Comparison of ENCODE assay signal across 2 cellular contexts in the genomic region with DNA sequence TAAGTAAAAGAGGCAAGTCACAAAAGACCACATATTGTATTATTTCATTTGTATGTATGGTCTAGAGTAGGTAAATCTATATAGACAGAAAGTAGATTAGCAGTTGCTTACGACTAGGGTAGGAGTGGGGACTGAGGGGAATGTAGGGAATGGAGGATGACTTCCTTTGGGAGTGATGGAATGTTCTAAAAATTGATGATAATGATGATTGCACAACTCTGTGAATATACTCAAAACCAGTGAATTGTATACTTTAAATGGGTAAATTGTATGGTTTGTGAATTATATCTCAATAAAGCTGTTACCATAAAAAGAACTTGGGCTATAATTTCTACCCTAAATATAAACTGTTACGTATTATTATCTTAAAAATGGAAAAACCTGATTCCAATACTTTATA.
TF ChIP-seq lines count a peak whose summit lies in the region.

No MANE protein-coding gene starts in this region.

TF ChIP-seq in K562, 482 proteins besides CTCF, POLR2A, EP300 and RAD21:
- TF ChIP-seq ZNF133 (CRISPR knock-in tag; IDR thresholded peaks at IDR 0.05) (no peak), TCF7L2 (IDR thresholded peaks at IDR 0.05; ENCODE audit: low read depth, low read length) (no peak), CEBPB (tag; IDR thresholded peaks at IDR 0.05) (peak; percentile 67), CEBPG (CRISPR knock-in tag; IDR thresholded peaks at IDR 0.05) (no peak), CEBPG (tag; conservative IDR thresholded peaks at IDR 0.05 in 1 of 2, IDR thresholded peaks at IDR 0.05 in 1 of 2) (peak in 1 of 2 experiments; percentile 53; a peak in 2 of 4 replicates)

TF ChIP-seq in endothelial cell of umbilical vein, 7 proteins besides CTCF, POLR2A, EP300 and RAD21:
- no peak for TF ChIP-seq POLR2AphosphoS5 (IDR thresholded peaks at IDR 0.05; ENCODE audit: insufficient read depth, low read depth, low read length)
- TF ChIP-seq, protein P1, sequence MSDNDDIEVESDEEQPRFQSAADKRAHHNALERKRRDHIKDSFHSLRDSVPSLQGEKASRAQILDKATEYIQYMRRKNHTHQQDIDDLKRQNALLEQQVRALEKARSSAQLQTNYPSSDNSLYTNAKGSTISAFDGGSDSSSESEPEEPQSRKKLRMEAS (IDR thresholded peaks at IDR 0.05; ENCODE audit: insufficient read depth, insufficient read length), result no peak
